Comparison of ENCODE assay signal across 15 cellular contexts in the genomic region with DNA sequence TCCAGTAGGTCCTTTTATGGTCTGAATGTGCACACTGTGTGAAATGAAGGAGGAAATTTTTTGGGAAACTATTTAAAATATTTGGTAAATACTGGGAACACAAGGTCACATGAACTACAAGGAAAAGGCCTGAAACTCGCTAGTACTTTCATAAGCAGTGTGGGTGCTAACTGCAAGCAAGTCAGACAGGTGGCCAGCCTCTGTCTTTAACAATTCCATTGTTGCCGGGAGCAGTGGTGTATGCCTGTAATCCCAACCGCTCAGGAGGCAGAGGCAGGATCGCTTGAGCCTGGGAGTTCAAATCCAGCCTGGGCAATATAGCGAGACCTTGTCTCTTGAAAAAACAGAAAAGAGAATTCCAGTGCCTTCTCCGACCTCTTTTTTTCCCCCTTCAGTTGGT. TPM values are rescaled to one million over a fixed set of nuclear protein-coding genes. Genes with fewer than 3 reads are reported as not detected.
DNase-seq lines count a peak whose midpoint lies in the region; ATAC-seq and TF ChIP-seq lines count a peak whose summit lies in the region.
"Had no signal": no experiment of that assay in that cellular context is flagged by ENCODE, and none has a peak within 500 bp of the region (broad histone marks: within the 10 kb centered on the region; RNA-seq: fewer than 3 reads in every experiment).

No MANE protein-coding gene starts in this region.

- H3K4me3 ChIP-seq in cardiac muscle cell (no peak overlapping the region), right cardiac atrium (ENCODE audit: low read length) (no peak overlapping the region), epithelial cell of proximal tubule (ENCODE audit: low read depth, low read length) (peak overlapping the region; percentile 22), neural progenitor cell (no peak overlapping the region)
- H3K4me3 ChIP-seq: HAP-1, heart left ventricle had no signal

- H3K36me3 ChIP-seq in cardiac muscle cell (no peaks in the 10 kb centered on the region), neural progenitor cell (no peaks in the 10 kb centered on the region)
- H3K36me3 ChIP-seq: HAP-1, heart left ventricle had no signal

- H3K36me3 Mint-ChIP-seq in neural progenitor cell = peaks cover 7% of the 10 kb centered on the region

- H3F3A ChIP-seq in neural progenitor cell (ENCODE audit: low read depth) = peaks cover 3% of the 10 kb centered on the region

- peak overlapping the region; percentile 10 for H3K4me2 ChIP-seq in neural progenitor cell

- peaks cover 64% of the 10 kb centered on the region for H4K20me1 ChIP-seq in neural progenitor cell (ENCODE audit: low read depth)

- no peak overlapping the region for H2AFZ ChIP-seq in neural progenitor cell (replicated peaks)

- H3K9me3 Mint-ChIP-seq in neural progenitor cell = peaks cover under 1% of the 10 kb centered on the region
- H3K9me3 Mint-ChIP-seq: activated T-cell treated with anti-CD3 and anti-CD28 coated beads, Interleukin-2, amount 50 U/mL, for 24 hours; T-cell had no signal

- peaks cover 97% of the 10 kb centered on the region for H3K79me2 ChIP-seq in neural progenitor cell (ENCODE audit: low read depth)

- ATAC-seq in right cardiac atrium = no peak
- ATAC-seq: heart left ventricle, left colon, T-cell had no signal

- intact Hi-C loops in right cardiac atrium (cut with DNase I) = no loop called here

- H3K27me3 Mint-ChIP-seq in neural progenitor cell (ENCODE audit: insufficient read depth, low read depth) = peaks cover 5% of the 10 kb centered on the region
- H3K27me3 Mint-ChIP-seq: activated T-cell treated with anti-CD3 and anti-CD28 coated beads, Interleukin-2, amount 50 U/mL, for 24 hours; T-cell had no signal

- H3K27me3 ChIP-seq in cardiac muscle cell (no peaks in the 10 kb centered on the region), right cardiac atrium (ENCODE audit: control insufficient read depth, insufficient read depth) (no peaks in the 10 kb centered on the region), neural progenitor cell (no peaks in the 10 kb centered on the region)
- H3K27me3 ChIP-seq: heart left ventricle had no signal

- H3K4me1 ChIP-seq in cardiac muscle cell (ENCODE audit: low read depth) = no peaks in the 10 kb centered on the region
- H3K4me1 ChIP-seq in right cardiac atrium (ENCODE audit: control insufficient read depth, insufficient read depth, low read length) = peaks cover 7% of the 10 kb centered on the region
- H3K4me1 ChIP-seq in neural progenitor cell = peaks cover 21% of the 10 kb centered on the region

- H3K9me3 ChIP-seq in cardiac muscle cell (ENCODE audit: low read depth) (no peaks in the 10 kb centered on the region), right cardiac atrium (ENCODE audit: control insufficient read depth, low read length) (no peaks in the 10 kb centered on the region), neural progenitor cell (ENCODE audit: low read depth) (no peaks in the 10 kb centered on the region)
- H3K9me3 ChIP-seq: HAP-1, heart left ventricle had no signal

- WGBS in right cardiac atrium = 84% methylated on average over 6 of the region's 6 CpGs

- TF ChIP-seq CTCF in cardiac muscle cell (IDR thresholded peaks at IDR 0.05; ENCODE audit: low read depth, low read length) = no peak
- TF ChIP-seq CTCF in epithelial cell of proximal tubule (conservative IDR thresholded peaks at IDR 0.05; ENCODE audit: low read depth, low read length) = no peak
- no peak for TF ChIP-seq CTCF in neural progenitor cell (IDR thresholded peaks at IDR 0.05)

- H3K27ac ChIP-seq in cardiac muscle cell (peak overlapping the region; percentile 28), right cardiac atrium (ENCODE audit: low read length) (no peak overlapping the region), neural progenitor cell (no peak overlapping the region)
- H3K27ac ChIP-seq: heart left ventricle had no signal

- H3K4me3 Mint-ChIP-seq in neural progenitor cell = no peak overlapping the region
- H3K4me3 Mint-ChIP-seq: activated T-cell treated with anti-CD3 and anti-CD28 coated beads, Interleukin-2, amount 50 U/mL, for 24 hours; T-cell had no signal

- DNase-seq in cardiac muscle cell (ENCODE audit: low read depth in 1 of 2, low spot score in 1 of 2) = no peak
- DNase-seq in right cardiac atrium = no peak
- DNase-seq in epithelial cell of proximal tubule (ENCODE audit: low read depth) = no peak
- peak; percentile 37 for DNase-seq in neural progenitor cell (ENCODE audit: low spot score)
- no peak for DNase-seq in COR-L47 (lab: John Stamatoyannopoulos, UW)
- DNase-seq in superior temporal gyrus (ENCODE audit: extremely low spot score) = no peak
- no peak for DNase-seq in DMS114 treated with DMSO at 0.1 percent for 48 hours (lab: John Stamatoyannopoulos, UW; ENCODE audit: unreplicated experiment)
- DNase-seq in stimulated activated naive CD4-positive, alpha-beta T cell treated with Interleukin-2 at 50 U/mL for 16 hours (lab: John Stamatoyannopoulos, UW) = no peak
- DNase-seq: activated T-cell treated with anti-CD3 and anti-CD28 coated beads, Interleukin-2, amount 50 U/mL, for 24 hours; heart left ventricle; left colon; NCI-H1092; NCI-H510A treated with DMSO at 0.1 percent for 48 hours; T-cell had no signal

- peaks cover 19% of the 10 kb centered on the region for H3K4me1 Mint-ChIP-seq in neural progenitor cell

- H3K27ac Mint-ChIP-seq in neural progenitor cell = no peak overlapping the region
- H3K27ac Mint-ChIP-seq: activated T-cell treated with anti-CD3 and anti-CD28 coated beads, Interleukin-2, amount 50 U/mL, for 24 hours; T-cell had no signal

- no peak overlapping the region for H3K9ac ChIP-seq in neural progenitor cell

RNA-seq across cellular contexts. Expression of a gene that starts 37.5 kb away (rescaled TPM):
- 17.5 and 24.5 TPM in 2 replicates for total RNA-seq in cardiac muscle cell
- 11.9 and 18.5 TPM in 2 replicates for polyA plus RNA-seq in cardiac muscle cell
- total RNA-seq in right cardiac atrium = 10 to 100 TPM in 1 of 4 donors, 1 to 10 TPM in 3; 9.2 to 14.7 (median 9.7) TPM
- polyA plus RNA-seq in right cardiac atrium = 4.5 TPM
- 26.9 and 30.7 TPM in 2 replicates for total RNA-seq in epithelial cell of proximal tubule
- 31.0 and 34.5 TPM in 2 replicates for total RNA-seq in neural progenitor cell (ENCODE audit: low replicate concordance)
